ENCODE assay signal across 12 cellular contexts in genomic region chr1:247360991-247361721, GRCh38. TPM values are rescaled to one million over a fixed set of nuclear protein-coding genes. Genes with fewer than 3 reads are reported as not detected.
DNase-seq lines count a peak whose midpoint lies in the region; ATAC-seq, FAIRE-seq and TF ChIP-seq lines count a peak whose summit lies in the region.
"Had no signal": no experiment of that assay in that cellular context is flagged by ENCODE, and none has a peak within 500 bp of the region (broad histone marks: within the 10 kb centered on the region; RNA-seq: fewer than 3 reads in every experiment).

No MANE protein-coding gene starts in this region.

- DNase-seq in SK-N-SH (no peak), mesendoderm (no peak), thyroid gland (peak; percentile 67 to 69), activated gamma-delta T cell (lab: John Stamatoyannopoulos, UW) (no peak), COR-L47 (lab: John Stamatoyannopoulos, UW) (no peak), MM.1S (no peak)
- DNase-seq: NCI-H524, T-helper 1 cell had no signal

- 73% methylated on average over 11 of the region's 11 CpGs for WGBS in SK-N-SH (ENCODE audit: low lambda C conversion rate)
- WGBS in mesendoderm (ENCODE audit: extremely low coverage, insufficient coverage, low lambda C conversion rate) = no CpG with 5 or more reads among the region's 11 CpGs
- WGBS in thyroid gland, 2 donors = 23 to 27% methylated on average over 11 of the region's 11 CpGs

- no peak overlapping the region for H4K8ac ChIP-seq in mesendoderm (ENCODE audit: low read depth, low read length)

- peaks cover 0 to 2% of the 10 kb centered on the region in 2 experiments for H3K36me3 ChIP-seq in SK-N-SH (replicated peaks in 1 of 2; ENCODE audit: control insufficient read depth in 1 of 2, insufficient read depth in 2 of 2, low read length in 1 of 2)
- H3K36me3 ChIP-seq in mesendoderm (ENCODE audit: control insufficient read depth, insufficient read depth, low read length) = no peaks in the 10 kb centered on the region
- no peaks in the 10 kb centered on the region for H3K36me3 ChIP-seq in thyroid gland
- no peaks in the 10 kb centered on the region for H3K36me3 ChIP-seq in MM.1S (replicated peaks; ENCODE audit: insufficient read depth, low read length)

- no peak overlapping the region for H3K4ac ChIP-seq in mesendoderm (ENCODE audit: low read depth, low read length)

- H2BK15ac ChIP-seq in mesendoderm (replicated peaks; ENCODE audit: low read depth) = no peak overlapping the region

- H2AK5ac ChIP-seq in mesendoderm (ENCODE audit: low read length) = no peak overlapping the region

- H2BK5ac ChIP-seq in mesendoderm (ENCODE audit: low read length) = no peak overlapping the region

- no peaks in the 10 kb centered on the region for H3K79me1 ChIP-seq in mesendoderm (ENCODE audit: low read length)

- H3K27me3 ChIP-seq in SK-N-SH (ENCODE audit: insufficient read depth) (no peaks in the 10 kb centered on the region), mesendoderm (ENCODE audit: insufficient read depth, low read length, poor library complexity) (no peaks in the 10 kb centered on the region), thyroid gland (no peaks in the 10 kb centered on the region), MM.1S (replicated peaks; ENCODE audit: insufficient read depth, low read length) (no peaks in the 10 kb centered on the region)
- H3K27me3 ChIP-seq: dorsolateral prefrontal cortex had no signal

- CTCF ChIA-PET in SK-N-SH (lab: Yijun Ruan, JAX) = interaction anchor here (4.5 kb wide), 1 partner anchor 12 kb away, joined by 23 read pairs; no protein-coding TSS in a partner anchor

- intact Hi-C loops in thyroid gland (cut with DNase I) = no loop called here

- H3K4me3 ChIP-seq in SK-N-SH (ENCODE audit: low read depth in 2 of 2, low read length in 1 of 2) (no peak overlapping the region), mesendoderm (ENCODE audit: low read length) (no peak overlapping the region), thyroid gland (replicated peaks in 1 of 3) (no peak overlapping the region), MM.1S (ENCODE audit: low read length) (no peak overlapping the region)

- no peaks in the 10 kb centered on the region for H3K9me3 ChIP-seq in SK-N-SH
- H3K9me3 ChIP-seq in thyroid gland = no peaks in the 10 kb centered on the region
- no peaks in the 10 kb centered on the region for H3K9me3 ChIP-seq in MM.1S (replicated peaks; ENCODE audit: insufficient read depth, low read length)

- H3K9me2 ChIP-seq in SK-N-SH (no peaks in the 10 kb centered on the region), MM.1S (replicated peaks; ENCODE audit: insufficient read depth, low read length) (no peaks in the 10 kb centered on the region)

- peak; percentile 16; the same call in 2 of the 3 replicates for ATAC-seq in SK-N-SH treated with all-trans-retinoic acid at 6 μM for 48 hours

- H3K27ac ChIP-seq in SK-N-SH (ENCODE audit: low read depth in 2 of 2, low read length in 1 of 2) (no peak overlapping the region), mesendoderm (ENCODE audit: low read depth, low read length) (no peak overlapping the region), thyroid gland (peak overlapping the region; percentile 43 to 72 (median 54)), MM.1S (ENCODE audit: low read length) (no peak overlapping the region)

- H2BK120ac ChIP-seq in mesendoderm (ENCODE audit: low read depth, low read length) = no peak overlapping the region

- H3K56ac ChIP-seq in mesendoderm (ENCODE audit: low read length) = peak overlapping the region; percentile 56

- no peak overlapping the region for H3K23ac ChIP-seq in mesendoderm (ENCODE audit: low read length)

- H3K79me2 ChIP-seq in SK-N-SH (ENCODE audit: insufficient read depth) = no peaks in the 10 kb centered on the region
- no peaks in the 10 kb centered on the region for H3K79me2 ChIP-seq in mesendoderm (ENCODE audit: control insufficient read depth, insufficient read depth, low read length)
- no peaks in the 10 kb centered on the region for H3K79me2 ChIP-seq in MM.1S (ENCODE audit: low read length)

- TF ChIP-seq POLR2A in thyroid gland (IDR thresholded peaks at IDR 0.05) = peak in 1 of 2 donors; percentile 21

- H3K4me1 ChIP-seq in SK-N-SH (ENCODE audit: control insufficient read depth in 1 of 2, insufficient read depth in 2 of 2, low read depth in 1 of 2, low read length in 1 of 2) = no peaks in the 10 kb centered on the region
- peaks cover 9% of the 10 kb centered on the region for H3K4me1 ChIP-seq in mesendoderm (ENCODE audit: control insufficient read depth, low read depth, low read length)
- peaks cover 30 to 53% of the 10 kb centered on the region in 2 donors for H3K4me1 ChIP-seq in thyroid gland
- no peaks in the 10 kb centered on the region for H3K4me1 ChIP-seq in MM.1S (ENCODE audit: low read length)

- TF ChIP-seq RAD21 in SK-N-SH (IDR thresholded peaks at IDR 0.05; ENCODE audit: low read length) = no peak

- POLR2A ChIA-PET in SK-N-SH (lab: Yijun Ruan, JAX) = no interaction called here

- H3K4me2 ChIP-seq in SK-N-SH (no peak overlapping the region), mesendoderm (ENCODE audit: low read length) (no peak overlapping the region), MM.1S (ENCODE audit: low read depth, low read length) (no peak overlapping the region)

- H4K20me1 ChIP-seq in SK-N-SH (ENCODE audit: insufficient read depth) (no peaks in the 10 kb centered on the region), MM.1S (ENCODE audit: insufficient read depth, low read length) (no peaks in the 10 kb centered on the region)

- H2AFZ ChIP-seq in SK-N-SH (ENCODE audit: low read depth) (no peak overlapping the region), MM.1S (ENCODE audit: low read length) (no peak overlapping the region)

- no peak for TF ChIP-seq EP300 in SK-N-SH (IDR thresholded peaks at IDR 0.05; ENCODE audit: borderline replicate concordance in 1 of 2, low read depth in 1 of 2, low read length in 1 of 2)

- H3F3A ChIP-seq in SK-N-SH (replicated peaks; ENCODE audit: insufficient read depth) (no peaks in the 10 kb centered on the region), MM.1S (ENCODE audit: insufficient read depth, low read length) (no peaks in the 10 kb centered on the region)

- no peak for TF ChIP-seq CTCF in SK-N-SH (IDR thresholded peaks at IDR 0.05)
- no peak for TF ChIP-seq CTCF in thyroid gland (IDR thresholded peaks at IDR 0.05)
- TF ChIP-seq CTCF in MM.1S (IDR thresholded peaks at IDR 0.05; ENCODE audit: low read length) = no peak

- H3K9ac ChIP-seq in SK-N-SH = no peak overlapping the region
- no peak overlapping the region for H3K9ac ChIP-seq in mesendoderm (ENCODE audit: low read length)
- no peak overlapping the region for H3K9ac ChIP-seq in MM.1S (ENCODE audit: low read length)

- peak; percentile 8 for FAIRE-seq in endometrium (lab: Jason Lieb, UNC)
- FAIRE-seq: A204.1 had no signal

- no peak overlapping the region for H3K18ac ChIP-seq in mesendoderm (ENCODE audit: low read length)

- no peak overlapping the region for H4K5ac ChIP-seq in mesendoderm (ENCODE audit: low read length)

TF ChIP-seq in SK-N-SH treated with all-trans-retinoic acid at 6 μM for 48 hours, 23 proteins besides CTCF, POLR2A, EP300 and RAD21 (continues in another document):
- TF ChIP-seq PATZ1 (CRISPR knock-in tag; IDR thresholded peaks at IDR 0.05; ENCODE audit: borderline replicate concordance) (no peak), BACH2 (CRISPR knock-in tag; IDR thresholded peaks at IDR 0.05; ENCODE audit: borderline replicate concordance) (no peak)

TF ChIP-seq in SK-N-SH, 30 proteins besides CTCF, POLR2A, EP300 and RAD21:
- TF ChIP-seq PBX3 (IDR thresholded peaks at IDR 0.05) (no peak), GABPA (IDR thresholded peaks at IDR 0.05; ENCODE audit: low read depth) (no peak), JUND (IDR thresholded peaks at IDR 0.05) (no peak), MAX (IDR thresholded peaks at IDR 0.05; ENCODE audit: low read depth) (no peak), RXRA (IDR thresholded peaks at IDR 0.05; ENCODE audit: borderline replicate concordance, low read depth) (no peak), FOXJ3 (CRISPR knock-in tag; IDR thresholded peaks at IDR 0.05) (no peak), FOSL2 (IDR thresholded peaks at IDR 0.05; ENCODE audit: borderline replicate concordance, low read depth) (no peak)

RNA-seq across cellular contexts. Expression of gene ZNF496, which starts 29.5 kb away (rescaled TPM):
- polyA plus RNA-seq in SK-N-SH (2012; rRNA removed) = 23.2 and 27.5 TPM in 2 replicates
- polyA plus RNA-seq in SK-N-SH (2012; cell fraction: cytosol; rRNA removed) = 14.0 and 21.1 TPM in 2 replicates
- polyA plus RNA-seq in SK-N-SH (2012; cell fraction: nucleus; rRNA removed) = 36.3 and 56.5 TPM in 2 replicates
- 25.4 TPM for polyA plus RNA-seq in mesendoderm (2013, experiment 1 of 2)
- polyA plus RNA-seq in mesendoderm (2013, experiment 2 of 2) = 26.3 TPM
- total RNA-seq in thyroid gland = 10 to 100 TPM; 34.0 to 78.6 (median 51.9) TPM

RNA-seq across cellular contexts. Expression of gene NLRP3, which starts 54.8 kb away (rescaled TPM):
- polyA plus RNA-seq in SK-N-SH (2012; rRNA removed) = 0.62 and 0.87 TPM in 2 replicates
- 0.54 and 0.85 TPM in 2 replicates for polyA plus RNA-seq in SK-N-SH (2012; cell fraction: cytosol; rRNA removed)
- polyA plus RNA-seq in SK-N-SH (2012; cell fraction: nucleus; rRNA removed) = 1.3 and 2.2 TPM in 2 replicates
- 0.01 TPM for polyA plus RNA-seq in mesendoderm (2013, experiment 1 of 2)
- polyA plus RNA-seq in mesendoderm (2013, experiment 2 of 2) = 0.06 TPM
- 1 to 10 TPM in 1 of 4 donors, under 1 TPM in 3; 0.54 to 2.3 (median 0.75) TPM for total RNA-seq in thyroid gland

Comparison
In these comparisons a context has a peak if more than half of its experiments do, and no peak if none do; other contexts are left out.
1. DNase-seq: peak in thyroid gland (2 of 2); none in SK-N-SH (single experiment), mesendoderm (single experiment), activated gamma-delta T cell (single experiment), COR-L47 (single experiment) and MM.1S (single experiment).
2. H3K27ac ChIP-seq: peak in thyroid gland (3 of 3); none in SK-N-SH (0 of 2), mesendoderm (single experiment) and MM.1S (single experiment).